8 cellular contexts compared by ENCODE assay signal in the genomic region with DNA sequence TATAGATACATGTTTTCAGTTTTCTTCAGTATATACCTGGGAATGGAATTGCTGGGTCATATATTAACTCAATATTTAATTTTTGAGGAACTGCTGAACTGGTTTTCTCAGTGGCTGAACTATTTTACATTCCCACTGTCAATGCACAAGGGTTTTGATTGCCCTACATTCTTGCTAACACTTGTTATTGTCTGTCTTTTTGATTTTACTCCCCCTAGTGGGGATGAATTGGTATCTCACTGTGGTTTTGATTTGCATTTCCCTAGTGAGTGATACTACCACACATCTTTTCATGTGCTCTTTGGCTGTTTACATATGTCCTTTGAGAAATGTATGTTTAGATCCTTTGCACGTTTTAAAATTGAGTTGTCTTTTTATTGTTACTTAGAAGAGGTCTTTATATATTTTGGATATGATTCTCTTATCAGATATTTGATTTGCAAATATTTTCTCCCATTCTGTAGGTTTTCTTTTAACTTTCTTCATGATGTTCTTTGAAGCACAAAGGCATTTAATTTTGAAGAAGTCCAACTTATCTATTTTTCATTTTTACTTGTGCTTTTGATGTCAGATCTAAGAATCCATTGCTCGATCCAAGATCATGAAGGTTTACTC. TPM values are rescaled to one million over a fixed set of nuclear protein-coding genes. Genes with fewer than 3 reads are reported as not detected.
DNase-seq lines count a peak whose midpoint lies in the region; ATAC-seq and TF ChIP-seq lines count a peak whose summit lies in the region.

No MANE protein-coding gene starts in this region.

- H3K9me3 ChIP-seq in OCI-LY3 (ENCODE audit: insufficient read depth, low read length): no peaks in the 10 kb centered on the region

- no peak overlapping the region for H3K27ac ChIP-seq in OCI-LY3 (ENCODE audit: low read length)

- H4K20me1 ChIP-seq in OCI-LY3 (ENCODE audit: insufficient read depth, low read length): no peaks in the 10 kb centered on the region

- no peaks in the 10 kb centered on the region for H3K79me2 ChIP-seq in OCI-LY3 (ENCODE audit: low read length)

- no peak overlapping the region for H3K4me2 ChIP-seq in OCI-LY3 (ENCODE audit: low read length)

- peaks cover 42% of the 10 kb centered on the region for H3K4me1 Mint-ChIP-seq in nephron

- H3K36me3 ChIP-seq in OCI-LY3 (replicated peaks; ENCODE audit: low read depth, low read length): no peaks in the 10 kb centered on the region

- peak; percentile 53 for TF ChIP-seq CTCF in OCI-LY3 (IDR thresholded peaks at IDR 0.05; ENCODE audit: low read depth, low read length)
- TF ChIP-seq CTCF in nephron (IDR thresholded peaks at IDR 0.05; ENCODE audit: unreplicated experiment in 3 of 3): peak; percentile 33 to 46 (median 33)

- H3K9ac ChIP-seq in OCI-LY3 (ENCODE audit: low read length): no peak overlapping the region

- no peak overlapping the region for H2AFZ ChIP-seq in OCI-LY3 (ENCODE audit: low read depth, low read length)

- H3K27me3 Mint-ChIP-seq in nephron (ENCODE audit: low read depth): peaks cover 3% of the 10 kb centered on the region

- H3K4me1 ChIP-seq in OCI-LY3 (ENCODE audit: low read length): no peaks in the 10 kb centered on the region

- no peak overlapping the region for H3K27ac Mint-ChIP-seq in nephron

- H3K27me3 ChIP-seq in OCI-LY3 (ENCODE audit: low read depth, low read length): no peaks in the 10 kb centered on the region

- peak; percentile 29 to 72 for DNase-seq in SHP77 (lab: John Stamatoyannopoulos, UW)
- DNase-seq in SHP77 treated with DMSO at 0.1 percent for 48 hours (lab: John Stamatoyannopoulos, UW): no peak
- peak; percentile 79 for DNase-seq in HT-29 (ENCODE audit: low spot score)
- peak; percentile 56 to 63 for DNase-seq in dermis microvascular lymphatic vessel endothelial cell (ENCODE audit: low read depth in 2 of 2)

- H3K9me3 Mint-ChIP-seq in nephron: peaks cover 2% of the 10 kb centered on the region

- no peak overlapping the region for H3K4me3 Mint-ChIP-seq in nephron

- ATAC-seq in HG03378 (IDR thresholded peaks at IDR 0.05; ENCODE audit: unreplicated experiment): no peak
- ATAC-seq in HG02759 (IDR thresholded peaks at IDR 0.05; ENCODE audit: unreplicated experiment): no peak

- H3K36me3 Mint-ChIP-seq in nephron (ENCODE audit: low read depth): peaks cover 4% of the 10 kb centered on the region

- H3K4me3 ChIP-seq in OCI-LY3 (ENCODE audit: low read length): no peak overlapping the region

RNA-seq across cellular contexts. Expression of gene ASB1, which starts 36.2 kb away (rescaled TPM):
- total RNA-seq in HT-29 (2014; rRNA removed; shearing (Covaris generic)): 31.1 and 43.3 TPM in 2 replicates
- total RNA-seq in dermis microvascular lymphatic vessel endothelial cell: 5.8 and 7.1 TPM in 2 replicates
